In the genomic region with DNA sequence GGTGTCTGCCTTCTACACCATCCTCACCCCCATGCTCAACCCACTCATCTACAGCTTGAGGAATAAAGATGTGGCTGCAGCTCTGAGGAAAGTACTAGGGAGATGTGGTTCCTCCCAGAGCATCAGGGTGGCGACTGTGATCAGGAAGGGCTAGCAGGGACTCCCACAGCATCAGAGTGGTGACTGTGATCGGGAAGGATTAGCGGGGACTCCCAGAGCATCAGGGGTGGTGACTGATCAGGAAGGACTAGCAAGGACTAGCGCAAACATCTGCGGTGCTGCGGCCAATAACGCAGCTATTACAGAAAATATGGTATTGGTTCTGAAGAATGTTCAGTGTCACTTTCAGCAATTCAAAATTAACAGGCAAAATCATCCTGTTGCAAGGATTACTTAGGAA, we compare ENCODE assay signal across 2 cellular contexts. TPM values are rescaled to one million over a fixed set of nuclear protein-coding genes. Genes with fewer than 3 reads are reported as not detected.
"Had no signal": no experiment of that assay in that cellular context is flagged by ENCODE, and none has a peak within 500 bp of the region (broad histone marks: within the 10 kb centered on the region; RNA-seq: fewer than 3 reads in every experiment).

No MANE protein-coding gene starts in this region.

RNA-seq across cellular contexts. Expression of gene OR2T2, which starts 8.2 kb away (rescaled TPM):
- total RNA-seq: G401 had no signal

RNA-seq across cellular contexts. Expression of gene OR2T3, which starts 19.5 kb away (rescaled TPM):
- total RNA-seq: G401 had no signal

RNA-seq across cellular contexts. Expression of gene OR2T5, which starts 34.8 kb away (rescaled TPM):
- total RNA-seq: G401 had no signal

RNA-seq across cellular contexts. Expression of gene OR2T1, which starts 50.8 kb away (rescaled TPM):
- total RNA-seq: G401, GM12878 had no signal

RNA-seq across cellular contexts. Expression of gene OR2G6, which starts 54.3 kb away (rescaled TPM):
- total RNA-seq: G401 had no signal
